ENCODE assay signal across 8 cellular contexts in the genomic region with DNA sequence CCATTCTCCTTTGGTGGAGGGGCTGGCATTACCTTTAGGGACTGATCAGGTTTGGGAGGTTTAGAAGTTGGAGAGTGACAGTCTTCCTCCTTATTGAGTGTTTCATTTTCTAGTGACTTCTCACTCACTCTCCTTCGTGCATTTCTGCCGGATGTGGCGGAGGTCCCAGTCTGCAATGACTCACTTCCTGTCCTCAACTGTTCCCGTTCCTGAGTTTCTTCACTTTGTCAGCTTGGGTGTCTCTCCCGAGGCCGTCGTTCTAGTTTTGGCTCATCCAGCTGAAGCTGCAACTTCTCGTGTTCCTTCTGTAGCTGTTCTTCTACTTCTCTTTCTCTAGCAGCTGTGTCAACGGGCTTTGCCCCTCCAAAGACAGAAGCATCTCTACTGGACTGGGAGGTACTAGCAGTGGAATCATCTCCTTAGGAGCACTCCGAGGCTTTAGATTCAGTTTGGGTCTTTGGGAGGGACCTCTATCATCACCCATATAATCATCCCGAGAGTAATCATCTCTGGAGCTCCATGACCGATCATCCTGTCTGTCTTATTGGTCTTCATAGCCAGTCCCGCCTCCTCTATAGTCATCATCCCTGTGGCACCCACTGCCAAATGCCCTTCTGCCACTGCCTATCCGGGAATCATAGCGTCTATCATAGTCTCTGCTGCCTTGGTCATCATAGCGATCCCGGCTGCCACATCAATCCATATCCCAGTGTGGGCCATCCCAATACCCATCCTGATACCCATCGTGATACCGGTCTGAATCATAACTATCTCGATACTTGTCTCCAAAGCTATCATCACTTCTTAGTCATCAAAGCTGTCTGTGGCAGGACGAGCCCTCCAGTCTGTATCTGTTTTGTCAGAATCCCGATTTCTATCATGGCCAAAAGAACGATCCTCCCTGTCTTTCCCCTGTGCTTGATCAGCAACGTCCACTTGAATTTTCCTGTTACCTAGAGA. TPM values are rescaled to one million over a fixed set of nuclear protein-coding genes. Genes with fewer than 3 reads are reported as not detected.
A peak's percentile ranks its signal among the peaks of the same experiment; 100 is the strongest.
DNase-seq lines count a peak whose midpoint lies in the region; ATAC-seq lines count a peak whose summit lies in the region.

No MANE protein-coding gene starts in this region.

- intact Hi-C loops in left colon (cut with DNase I, micrococcal nuclease) (no loop called here), aorta (cut with DNase I) (no loop called here)

- peak; percentile 62 for DNase-seq in CD1c-positive myeloid dendritic cell (ENCODE audit: extremely low spot score)
- DNase-seq in Karpas-422, result no peak
- DNase-seq in activated T-cell treated with anti-CD3 and anti-CD28 coated beads, Interleukin-2, amount 50 U/mL, for 24 hours, result peak; percentile 59
- DNase-seq in left colon, result peak; percentile 20 to 38
- DNase-seq in aorta, result peak; percentile 76 to 81
- no peak for DNase-seq in NCI-H128 (lab: John Stamatoyannopoulos, UW; ENCODE audit: unreplicated experiment)
- no peak for DNase-seq in mesenteric fat pad (ENCODE audit: low spot score)
- no peak for DNase-seq in NCI-H82 treated with DMSO at 0.1 percent for 48 hours (lab: John Stamatoyannopoulos, UW; ENCODE audit: unreplicated experiment)

- no peaks in the 10 kb centered on the region for H3K36me3 Mint-ChIP-seq in activated T-cell treated with anti-CD3 and anti-CD28 coated beads, Interleukin-2, amount 50 U/mL, for 24 hours (ENCODE audit: low read depth)

- H2AFZ ChIP-seq in Karpas-422 (ENCODE audit: low read length), result peak overlapping the region; percentile 52; the same call in 1 of the 2 replicates

- peaks cover 49% of the 10 kb centered on the region for H3K27me3 Mint-ChIP-seq in activated T-cell treated with anti-CD3 and anti-CD28 coated beads, Interleukin-2, amount 50 U/mL, for 24 hours

- peaks cover 25% of the 10 kb centered on the region for H3K4me1 Mint-ChIP-seq in activated T-cell treated with anti-CD3 and anti-CD28 coated beads, Interleukin-2, amount 50 U/mL, for 24 hours (ENCODE audit: low read depth)

- ATAC-seq in left colon (no peak), aorta (ENCODE audit: low FRiP score) (no peak)

- H3K4me1 ChIP-seq in Karpas-422 (ENCODE audit: low read length), result no peaks in the 10 kb centered on the region
- no peaks in the 10 kb centered on the region for H3K4me1 ChIP-seq in aorta (ENCODE audit: control insufficient read depth in 1 of 2, insufficient read depth in 2 of 2, low read length in 2 of 2)

- peak overlapping the region; percentile 8 for H3K4me3 Mint-ChIP-seq in activated T-cell treated with anti-CD3 and anti-CD28 coated beads, Interleukin-2, amount 50 U/mL, for 24 hours

- 68 to 71% methylated on average over 24 of the region's 24 CpGs for WGBS in aorta, 2 donors

- no peaks in the 10 kb centered on the region for H3K9me2 ChIP-seq in Karpas-422 (replicated peaks; ENCODE audit: insufficient read depth, low read length)

- H3K9me3 ChIP-seq in Karpas-422 (ENCODE audit: low read length) (no peaks in the 10 kb centered on the region; the same call in 1 of the 2 replicates), aorta (ENCODE audit: control insufficient read depth, low read length) (no peaks in the 10 kb centered on the region)

- peaks cover 9% of the 10 kb centered on the region for H3K9me3 Mint-ChIP-seq in activated T-cell treated with anti-CD3 and anti-CD28 coated beads, Interleukin-2, amount 50 U/mL, for 24 hours

- peak overlapping the region; percentile 74 for H3K27ac Mint-ChIP-seq in activated T-cell treated with anti-CD3 and anti-CD28 coated beads, Interleukin-2, amount 50 U/mL, for 24 hours

- H3K9ac ChIP-seq in Karpas-422 (ENCODE audit: low read length), result no peak overlapping the region

- H3K4me2 ChIP-seq in Karpas-422 (ENCODE audit: low read depth, low read length, poor library complexity, severe bottlenecking), result no peak overlapping the region

- H3K36me3 ChIP-seq in Karpas-422 (ENCODE audit: insufficient read depth, low read length) (no peaks in the 10 kb centered on the region), aorta (ENCODE audit: control insufficient read depth in 1 of 2, insufficient read depth in 2 of 2, low read length in 1 of 2) (no peaks in the 10 kb centered on the region)

- no peaks in the 10 kb centered on the region for H4K20me1 ChIP-seq in Karpas-422 (ENCODE audit: insufficient read depth, low read depth, low read length)

- H3K4me3 ChIP-seq in Karpas-422 (ENCODE audit: low read length) (no peak overlapping the region), aorta (ENCODE audit: low read length in 2 of 2) (no peak overlapping the region)

- H3K27ac ChIP-seq in Karpas-422 (ENCODE audit: low read length) (no peak overlapping the region), aorta (ENCODE audit: low read depth in 1 of 2, low read length in 2 of 2) (no peak overlapping the region)

- H3K79me2 ChIP-seq in Karpas-422 (ENCODE audit: low read length), result no peaks in the 10 kb centered on the region

- H3K27me3 ChIP-seq in Karpas-422 (ENCODE audit: low read length), result no peaks in the 10 kb centered on the region
- no peaks in the 10 kb centered on the region for H3K27me3 ChIP-seq in aorta (ENCODE audit: control insufficient read depth in 1 of 2, insufficient read depth in 2 of 2, low read length in 1 of 2)

RNA-seq across cellular contexts. Expression of a gene that starts 35.3 kb away (rescaled TPM):
- not detected in 2 replicates for total RNA-seq in Karpas-422 (2014; rRNA removed; shearing (Covaris generic); ENCODE audit: low replicate concordance)
- 10 to 100 TPM; 15.4 to 30.4 TPM for total RNA-seq in left colon
- total RNA-seq in aorta, result 100 to 1,000 TPM; 113 to 115 TPM
- 100 to 1,000 TPM in 1 of 2 donors, 10 to 100 TPM in 1; 20.6 to 105 TPM for polyA plus RNA-seq in aorta
- 448 TPM for total RNA-seq in mesenteric fat pad

Comparison
In these comparisons a context has a peak if more than half of its experiments do, and no peak if none do; other contexts are left out.
1. DNase-seq: peak in CD1c-positive myeloid dendritic cell (single experiment), activated T-cell treated with anti-CD3 and anti-CD28 coated beads, Interleukin-2, amount 50 U/mL, for 24 hours (single experiment), left colon (2 of 2) and aorta (2 of 2); none in Karpas-422 (single experiment), NCI-H128 (single experiment), mesenteric fat pad (single experiment) and NCI-H82 treated with DMSO at 0.1 percent for 48 hours (single experiment).
2. RNA of a gene that starts 35.3 kb away (total RNA-seq): 448 TPM in mesenteric fat pad (single experiment), 113 to 115 TPM in aorta and 15.4 to 30.4 TPM in left colon; not detected in Karpas-422; every median in the first group is over 10 times any median in the second.